Comparison of ENCODE assay signal across 12 cellular contexts in genomic region chr15:90188914-90189748, GRCh38. TPM values are rescaled to one million over a fixed set of nuclear protein-coding genes. Genes with fewer than 3 reads are reported as not detected.
DNase-seq lines count a peak whose midpoint lies in the region; ATAC-seq and TF ChIP-seq lines count a peak whose summit lies in the region.
"Had no signal": no experiment of that assay in that cellular context is flagged by ENCODE, and none has a peak within 500 bp of the region (broad histone marks: within the 10 kb centered on the region; RNA-seq: fewer than 3 reads in every experiment).

No MANE protein-coding gene starts in this region.

- ATAC-seq in HG02973 (IDR thresholded peaks at IDR 0.05; ENCODE audit: unreplicated experiment) = no peak
- ATAC-seq in GM21390 (IDR thresholded peaks at IDR 0.05; ENCODE audit: unreplicated experiment) = no peak
- ATAC-seq in HG03354 (IDR thresholded peaks at IDR 0.05; ENCODE audit: poor library complexity, severe bottlenecking, unreplicated experiment) = no peak
- ATAC-seq: heart right ventricle, left lung had no signal

- H3K9me3 Mint-ChIP-seq in progenitor cell of endocrine pancreas (ENCODE audit: low read depth) = no peaks in the 10 kb centered on the region

- H3K36me3 Mint-ChIP-seq in progenitor cell of endocrine pancreas (ENCODE audit: insufficient read depth) = no peaks in the 10 kb centered on the region

- no peak for TF ChIP-seq CTCF in progenitor cell of endocrine pancreas (IDR thresholded peaks at IDR 0.05; ENCODE audit: unreplicated experiment)

- peaks cover 10% of the 10 kb centered on the region for H3K4me1 Mint-ChIP-seq in progenitor cell of endocrine pancreas (ENCODE audit: low read depth)

- no peak overlapping the region for H3K4me3 Mint-ChIP-seq in progenitor cell of endocrine pancreas (ENCODE audit: low read depth)

- no peak overlapping the region for H3K27ac Mint-ChIP-seq in progenitor cell of endocrine pancreas

- DNase-seq in AML-193 (lab: John Stamatoyannopoulos, UW) (peak; percentile 82 to 90), KBM-7 (peak; percentile 78), SIG-M5 (lab: John Stamatoyannopoulos, UW) (peak; percentile 49), iris pigment epithelial cell (ENCODE audit: low read depth) (peak; percentile 19), progenitor cell of endocrine pancreas (ENCODE audit: low spot score, unreplicated experiment) (no peak)
- DNase-seq: activated T-cell treated with anti-CD3 and anti-CD28 coated beads for 4 hours, heart right ventricle, left lung, SHP77 had no signal

- in situ Hi-C loops in KBM-7 (cut with MboI; ENCODE audit: low pct_unique_long_range_greater_than_20kb, low sequenced_read_pairs) = no loop called here

- H3K27me3 Mint-ChIP-seq in progenitor cell of endocrine pancreas = no peaks in the 10 kb centered on the region

RNA-seq across cellular contexts. Expression of gene SEMA4B, which starts 12.0 kb away (rescaled TPM):
- 36.4 and 41.9 TPM in 2 replicates for total RNA-seq in progenitor cell of endocrine pancreas

RNA-seq across cellular contexts. Expression of gene CIB1, which starts 44.6 kb away (rescaled TPM):
- 28.3 and 30.3 TPM in 2 replicates for total RNA-seq in progenitor cell of endocrine pancreas

RNA-seq across cellular contexts. Expression of gene GDPGP1, which starts 44.9 kb away (rescaled TPM):
- 7.8 and 8.6 TPM in 2 replicates for total RNA-seq in progenitor cell of endocrine pancreas
